Comparison of ENCODE assay signal across 11 cellular contexts in the genomic region with DNA sequence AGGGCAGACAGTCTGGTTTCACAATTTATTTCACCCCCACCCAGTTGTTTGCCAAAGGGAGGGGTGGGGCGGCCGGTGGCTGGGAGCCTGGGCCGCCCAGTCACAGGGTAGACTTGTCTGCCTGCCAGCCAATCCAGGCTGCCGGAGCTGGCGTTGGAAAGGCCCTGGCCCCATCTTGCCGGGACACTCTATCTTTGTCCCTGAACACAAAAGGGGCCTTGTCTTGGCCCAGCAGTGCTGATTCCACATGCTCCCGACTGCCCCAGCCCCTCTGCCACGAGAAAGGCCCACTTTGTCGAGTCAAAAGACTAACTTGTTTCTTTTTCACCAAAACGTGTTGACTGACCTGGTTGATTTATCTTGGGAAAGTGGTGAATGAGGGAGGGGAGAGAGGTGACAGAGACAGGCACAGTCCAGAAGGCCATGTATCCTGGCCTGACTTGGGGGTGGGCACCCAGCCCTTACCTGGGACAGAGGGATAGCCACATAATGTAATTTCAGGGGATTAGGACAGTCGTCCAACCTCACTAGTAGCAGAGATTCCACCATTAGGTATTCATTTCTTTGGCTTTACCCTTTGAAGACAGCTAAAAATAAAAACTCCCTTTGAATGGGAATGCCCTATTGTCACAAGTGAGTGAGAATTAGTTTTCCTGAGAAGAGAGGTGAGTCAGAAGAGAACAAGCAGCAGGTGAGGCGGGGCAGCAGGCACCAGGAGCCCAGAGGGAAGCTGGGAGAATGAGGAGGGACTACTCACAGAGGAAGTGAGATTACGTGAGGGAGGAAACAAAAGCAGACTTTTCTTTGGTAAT.
DNase-seq lines count a peak whose midpoint lies in the region; ATAC-seq, FAIRE-seq and TF ChIP-seq lines count a peak whose summit lies in the region.
"Had no signal": no experiment of that assay in that cellular context is flagged by ENCODE, and none has a peak within 500 bp of the region (broad histone marks: within the 10 kb centered on the region; RNA-seq: fewer than 3 reads in every experiment).

No MANE protein-coding gene starts in this region.

- H3K4me1 Mint-ChIP-seq in astrocyte (ENCODE audit: low read depth, unreplicated experiment): peaks cover 14% of the 10 kb centered on the region

- peak overlapping the region; percentile 3 for H3K27ac ChIP-seq in astrocyte (ENCODE audit: low read depth, low read length)
- H3K27ac ChIP-seq in psoas muscle: no peak overlapping the region
- H3K27ac ChIP-seq in ovary: no peak overlapping the region

- H3K9ac ChIP-seq in astrocyte (ENCODE audit: low read length): no peak overlapping the region

- H3K9me3 ChIP-seq in astrocyte (ENCODE audit: insufficient read depth, low read depth, low read length): no peaks in the 10 kb centered on the region
- H3K9me3 ChIP-seq in psoas muscle: no peaks in the 10 kb centered on the region
- H3K9me3 ChIP-seq in ovary: peaks cover 0 to 2% of the 10 kb centered on the region in 2 donors

- intact Hi-C loops in left ventricle myocardium superior (cut with micrococcal nuclease) (no loop called here), psoas muscle (cut with DNase I) (no loop called here), ovary (cut with DNase I) (no loop called here)

- H3K4me3 Mint-ChIP-seq in astrocyte (ENCODE audit: unreplicated experiment): no peak overlapping the region

- DNase-seq in H4 (ENCODE audit: low spot score): peak; percentile 23
- DNase-seq in astrocyte (ENCODE audit: low read depth): no peak
- DNase-seq in left ventricle myocardium superior: peak; percentile 69
- DNase-seq in psoas muscle: peak in 1 of 2 donors; percentile 56
- DNase-seq in omental fat pad (ENCODE audit: low spot score): no peak
- DNase-seq in activated naive CD4-positive, alpha-beta T cell treated with Interleukin-2 at 50 U/mL for 16 hours: no peak
- no peak for DNase-seq in ovary
- DNase-seq: activated T-cell treated with anti-CD3 and anti-CD28 coated beads for 4 hours, DMS153 had no signal

- no peak overlapping the region for H3K4me3 ChIP-seq in astrocyte (ENCODE audit: insufficient read depth, low read depth, low read length)
- no peak overlapping the region for H3K4me3 ChIP-seq in psoas muscle
- no peak overlapping the region for H3K4me3 ChIP-seq in ovary

- H3K27ac Mint-ChIP-seq in astrocyte (ENCODE audit: unreplicated experiment): peak overlapping the region; percentile 4

- H2AFZ ChIP-seq in astrocyte (ENCODE audit: low read depth, low read length): peak overlapping the region; percentile 48

- no peaks in the 10 kb centered on the region for H3K27me3 ChIP-seq in astrocyte (ENCODE audit: insufficient read depth, low read length)
- peaks cover 0 to 2% (median 0%) of the 10 kb centered on the region in 3 donors for H3K27me3 ChIP-seq in psoas muscle (ENCODE audit: insufficient read depth in 3 of 3, low read length in 2 of 3)
- H3K27me3 ChIP-seq in ovary: no peaks in the 10 kb centered on the region

- H3K4me2 ChIP-seq in astrocyte (ENCODE audit: low read length): no peak overlapping the region

- TF ChIP-seq EP300 in ovary (IDR thresholded peaks at IDR 0.05): no peak

- no peak for TF ChIP-seq POLR2A in ovary (IDR thresholded peaks at IDR 0.05)

- H3K79me2 ChIP-seq in astrocyte (ENCODE audit: insufficient read depth, low read length): no peaks in the 10 kb centered on the region

- TF ChIP-seq CTCF in astrocyte (IDR thresholded peaks at IDR 0.05; ENCODE audit: insufficient read depth, low read depth, low read length) (no peak), psoas muscle (IDR thresholded peaks at IDR 0.05) (no peak), omental fat pad (IDR thresholded peaks at IDR 0.05) (no peak), ovary (IDR thresholded peaks at IDR 0.05) (no peak)

- peaks cover 7% of the 10 kb centered on the region for H3K36me3 Mint-ChIP-seq in astrocyte (ENCODE audit: low read depth, unreplicated experiment)

- peaks cover 13% of the 10 kb centered on the region for H3K9me3 Mint-ChIP-seq in astrocyte (ENCODE audit: unreplicated experiment)

- H3K27me3 Mint-ChIP-seq in astrocyte (ENCODE audit: low read depth, unreplicated experiment): peaks cover 9% of the 10 kb centered on the region

- no peaks in the 10 kb centered on the region for H4K20me1 ChIP-seq in astrocyte (ENCODE audit: insufficient read depth, low read length)

- H3K4me1 ChIP-seq in astrocyte (ENCODE audit: insufficient read depth, low read length) (peaks cover 27% of the 10 kb centered on the region), psoas muscle (peaks cover 5% of the 10 kb centered on the region), ovary (ENCODE audit: insufficient read depth) (peaks cover 2% of the 10 kb centered on the region)

- no peak for FAIRE-seq in astrocyte (lab: Jason Lieb, UNC)

- WGBS in psoas muscle, 3 donors: 40 to 57% (median 40%) methylated on average over 13 of the region's 13 CpGs
- WGBS in ovary, 3 donors: 58 to 66% (median 65%) methylated on average over 13 of the region's 13 CpGs

- peak; percentile 81 for ATAC-seq in left ventricle myocardium superior
- ATAC-seq in psoas muscle: peak in 3 of 4 donors; percentile 52 to 67 (median 53)
- ATAC-seq in GM18868 (IDR thresholded peaks at IDR 0.05; ENCODE audit: unreplicated experiment): no peak
- ATAC-seq in omental fat pad (ENCODE audit: low FRiP score): no peak
- ATAC-seq: Panc1 had no signal

- H3K36me3 ChIP-seq in astrocyte (ENCODE audit: insufficient read depth, low read length) (no peaks in the 10 kb centered on the region), psoas muscle (ENCODE audit: insufficient read depth in 1 of 2, low read depth in 1 of 2) (no peaks in the 10 kb centered on the region), ovary (no peaks in the 10 kb centered on the region)

Comparison
In these comparisons a context has a peak if more than half of its experiments do, and no peak if none do; other contexts are left out.
1. DNase-seq: peak in H4 (single experiment) and left ventricle myocardium superior (single experiment); none in astrocyte (single experiment), omental fat pad (single experiment), activated naive CD4-positive, alpha-beta T cell treated with Interleukin-2 at 50 U/mL for 16 hours (single experiment) and ovary (0 of 5).
2. ATAC-seq: peak in left ventricle myocardium superior (single experiment) and psoas muscle (3 of 4); none in GM18868 (single experiment) and omental fat pad (single experiment).